In genomic region chr2:199660167-199660566, GRCh38 we compare ENCODE assay signal across 22 cellular contexts.
"Had no signal": no experiment of that assay in that cellular context is flagged by ENCODE, and none has a peak within 500 bp of the region (broad histone marks: within the 10 kb centered on the region; RNA-seq: fewer than 3 reads in every experiment).

No MANE protein-coding gene starts in this region.

- H3K9ac ChIP-seq: KMS-11, SK-N-SH had no signal

- H3K4me2 ChIP-seq: KMS-11 had no signal

- H3K27ac Mint-ChIP-seq: IgD-negative memory B cell had no signal

- H3K27ac ChIP-seq: HL-60, KMS-11, RWPE1 had no signal

- FAIRE-seq: K562, RCC 7860 had no signal

- H3K4me1 Mint-ChIP-seq: IgD-negative memory B cell had no signal

- H3K36me3 Mint-ChIP-seq: IgD-negative memory B cell had no signal

- H3K9me3 ChIP-seq: SK-N-SH had no signal

- DNase-seq: Kasumi-1, MM.1S, NCI-H1092 treated with DMSO at 0.1 percent for 48 hours, NCI-H1436, NCI-H187, NCI-H2029, NCI-H2081 treated with DMSO at 0.1 percent for 48 hours, NCI-H2171, NCI-H226, NCI-H446, NCI-H510A, NCI-H524 treated with DMSO at 0.1 percent for 48 hours, NCI-H69, NCI-H774, SHP77, SK-N-SH had no signal
